In genomic region chr20:1392693-1393506, GRCh38 we compare ENCODE assay signal across 1 cellular context.
TF ChIP-seq lines count a peak whose summit lies in the region.

FKBP1A (minus strand) TSS chr20:1393054; CDS start chr20:1392998, 56 bp downstream.

TF ChIP-seq in HepG2, 621 proteins besides CTCF, POLR2A, EP300 and RAD21 (continued from another document and continues in another):
- peak in 1 of 2 experiments; percentile 71; a peak in 1 of 4 replicates for TF ChIP-seq REST (IDR thresholded peaks at IDR 0.05; ENCODE audit: borderline replicate concordance in 1 of 2, low read depth in 1 of 2, low read length in 2 of 2)
- TF ChIP-seq ZNF703 (CRISPR knock-in tag; IDR thresholded peaks at IDR 0.05; ENCODE audit: borderline replicate concordance) = no peak
- TF ChIP-seq ZKSCAN1 (IDR thresholded peaks at IDR 0.05; ENCODE audit: low read length) = no peak; the same call in 1 of the 2 replicates
- peak; percentile 73; the same call in 1 of the 2 replicates for TF ChIP-seq THRA (CRISPR knock-in tag; IDR thresholded peaks at IDR 0.05; ENCODE audit: borderline replicate concordance)
- TF ChIP-seq ZNF839 (CRISPR knock-in tag; IDR thresholded peaks at IDR 0.05; ENCODE audit: borderline replicate concordance) = no peak; the same call in 1 of the 2 replicates
- peak; percentile 89 for TF ChIP-seq ZNF781 (CRISPR knock-in tag; IDR thresholded peaks at IDR 0.05; ENCODE audit: borderline replicate concordance, not compliant biosample characterization)
- TF ChIP-seq MED8 (CRISPR knock-in tag; IDR thresholded peaks at IDR 0.05; ENCODE audit: insufficient replicate concordance) = no peak
- no peak for TF ChIP-seq CEBPB (IDR thresholded peaks at IDR 0.05; ENCODE audit: borderline replicate concordance, low read depth, low read length)
- TF ChIP-seq TEF (CRISPR knock-in tag; IDR thresholded peaks at IDR 0.05) = no peak
- no peak for TF ChIP-seq IRX3 (CRISPR knock-in tag; IDR thresholded peaks at IDR 0.05; ENCODE audit: borderline replicate concordance, low read depth)
- TF ChIP-seq PRPF4 (IDR thresholded peaks at IDR 0.05; ENCODE audit: low read depth, low read length, poor library complexity, severe bottlenecking) = no peak
- no peak for TF ChIP-seq CC2D1A (CRISPR knock-in tag; IDR thresholded peaks at IDR 0.05)
- TF ChIP-seq SRY (CRISPR knock-in tag; IDR thresholded peaks at IDR 0.05) = peak; percentile 91
- TF ChIP-seq CBX2 (IDR thresholded peaks at IDR 0.05; ENCODE audit: low read depth, low read length) = no peak
- no peak for TF ChIP-seq CBX2 (CRISPR knock-in tag; IDR thresholded peaks at IDR 0.05; ENCODE audit: low read depth)
- TF ChIP-seq NFKBIZ (CRISPR knock-in tag; IDR thresholded peaks at IDR 0.05) = 0 out of 2 replicates have a peak, but pooled peaks have one; percentile 66
- no peak for TF ChIP-seq SMAD1 (CRISPR knock-in tag; IDR thresholded peaks at IDR 0.05; ENCODE audit: borderline replicate concordance, low read depth)
- no peak for TF ChIP-seq TBX3 (IDR thresholded peaks at IDR 0.05; ENCODE audit: borderline replicate concordance)
- TF ChIP-seq, protein P1, sequence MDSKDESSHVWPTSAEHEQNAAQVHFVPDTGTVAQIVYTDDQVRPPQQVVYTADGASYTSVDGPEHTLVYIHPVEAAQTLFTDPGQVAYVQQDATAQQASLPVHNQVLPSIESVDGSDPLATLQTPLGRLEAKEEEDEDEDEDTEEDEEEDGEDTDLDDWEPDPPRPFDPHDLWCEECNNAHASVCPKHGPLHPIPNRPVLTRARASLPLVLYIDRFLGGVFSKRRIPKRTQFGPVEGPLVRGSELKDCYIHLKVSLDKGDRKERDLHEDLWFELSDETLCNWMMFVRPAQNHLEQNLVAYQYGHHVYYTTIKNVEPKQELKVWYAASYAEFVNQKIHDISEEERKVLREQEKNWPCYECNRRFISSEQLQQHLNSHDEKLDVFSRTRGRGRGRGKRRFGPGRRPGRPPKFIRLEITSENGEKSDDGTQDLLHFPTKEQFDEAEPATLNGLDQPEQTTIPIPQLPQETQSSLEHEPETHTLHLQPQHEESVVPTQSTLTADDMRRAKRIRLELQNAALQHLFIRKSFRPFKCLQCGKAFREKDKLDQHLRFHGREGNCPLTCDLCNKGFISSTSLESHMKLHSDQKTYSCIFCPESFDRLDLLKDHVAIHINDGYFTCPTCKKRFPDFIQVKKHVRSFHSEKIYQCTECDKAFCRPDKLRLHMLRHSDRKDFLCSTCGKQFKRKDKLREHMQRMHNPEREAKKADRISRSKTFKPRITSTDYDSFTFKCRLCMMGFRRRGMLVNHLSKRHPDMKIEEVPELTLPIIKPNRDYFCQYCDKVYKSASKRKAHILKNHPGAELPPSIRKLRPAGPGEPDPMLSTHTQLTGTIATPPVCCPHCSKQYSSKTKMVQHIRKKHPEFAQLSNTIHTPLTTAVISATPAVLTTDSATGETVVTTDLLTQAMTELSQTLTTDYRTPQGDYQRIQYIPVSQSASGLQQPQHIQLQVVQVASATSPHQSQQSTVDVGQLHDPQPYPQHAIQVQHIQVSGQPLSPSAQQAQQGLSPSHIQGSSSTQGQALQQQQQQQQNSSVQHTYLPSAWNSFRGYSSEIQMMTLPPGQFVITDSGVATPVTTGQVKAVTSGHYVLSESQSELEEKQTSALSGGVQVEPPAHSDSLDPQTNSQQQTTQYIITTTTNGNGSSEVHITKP (CRISPR knock-in tag; IDR thresholded peaks at IDR 0.05; ENCODE audit: low read depth) = peak; percentile 74; the same call in 1 of the 2 replicates
- no peak for TF ChIP-seq HOXA5 (CRISPR knock-in tag; IDR thresholded peaks at IDR 0.05)
- TF ChIP-seq ZXDC (CRISPR knock-in tag; IDR thresholded peaks at IDR 0.05) = 0 out of 2 replicates have a peak, but pooled peaks have one; percentile 15
- TF ChIP-seq ZNF496 (CRISPR knock-in tag; IDR thresholded peaks at IDR 0.05; ENCODE audit: insufficient replicate concordance) = no peak
- peak; percentile 56; the same call in 1 of the 2 replicates for TF ChIP-seq ZNF614 (CRISPR knock-in tag; IDR thresholded peaks at IDR 0.05; ENCODE audit: borderline replicate concordance)
- TF ChIP-seq ZNF589 (CRISPR knock-in tag; conservative IDR thresholded peaks at IDR 0.05) = no peak
- TF ChIP-seq, protein P2, sequence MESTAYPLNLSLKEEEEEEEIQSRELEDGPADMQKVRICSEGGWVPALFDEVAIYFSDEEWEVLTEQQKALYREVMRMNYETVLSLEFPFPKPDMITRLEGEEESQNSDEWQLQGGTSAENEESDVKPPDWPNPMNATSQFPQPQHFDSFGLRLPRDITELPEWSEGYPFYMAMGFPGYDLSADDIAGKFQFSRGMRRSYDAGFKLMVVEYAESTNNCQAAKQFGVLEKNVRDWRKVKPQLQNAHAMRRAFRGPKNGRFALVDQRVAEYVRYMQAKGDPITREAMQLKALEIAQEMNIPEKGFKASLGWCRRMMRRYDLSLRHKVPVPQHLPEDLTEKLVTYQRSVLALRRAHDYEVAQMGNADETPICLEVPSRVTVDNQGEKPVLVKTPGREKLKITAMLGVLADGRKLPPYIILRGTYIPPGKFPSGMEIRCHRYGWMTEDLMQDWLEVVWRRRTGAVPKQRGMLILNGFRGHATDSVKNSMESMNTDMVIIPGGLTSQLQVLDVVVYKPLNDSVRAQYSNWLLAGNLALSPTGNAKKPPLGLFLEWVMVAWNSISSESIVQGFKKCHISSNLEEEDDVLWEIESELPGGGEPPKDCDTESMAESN (CRISPR knock-in tag; conservative IDR thresholded peaks at IDR 0.05) = peak; percentile 87; the same call in 1 of the 2 replicates
- TF ChIP-seq ZNF563 (CRISPR knock-in tag; IDR thresholded peaks at IDR 0.05) = peak; percentile 86
- TF ChIP-seq ZBTB49 (CRISPR knock-in tag; IDR thresholded peaks at IDR 0.05; ENCODE audit: borderline replicate concordance) = no peak
- peak; percentile 78; the same call in 1 of the 2 replicates for TF ChIP-seq ZBTB38 (CRISPR knock-in tag; IDR thresholded peaks at IDR 0.05)
- no peak for TF ChIP-seq NRL (CRISPR knock-in tag; IDR thresholded peaks at IDR 0.05; ENCODE audit: borderline replicate concordance)
- TF ChIP-seq ZNF264 (CRISPR knock-in tag; IDR thresholded peaks at IDR 0.05) = 0 out of 2 replicates have a peak, but pooled peaks have one; percentile 12
- peak; percentile 70; the same call in 1 of the 2 replicates for TF ChIP-seq ZNF691 (CRISPR knock-in tag; IDR thresholded peaks at IDR 0.05; ENCODE audit: borderline replicate concordance, low read depth)
- TF ChIP-seq ZNF24 (IDR thresholded peaks at IDR 0.05) = no peak
- peak; percentile 90 for TF ChIP-seq SMAD3 (CRISPR knock-in tag; IDR thresholded peaks at IDR 0.05)
- peak; percentile 76 for TF ChIP-seq ZNF331 (CRISPR knock-in tag; IDR thresholded peaks at IDR 0.05)
- TF ChIP-seq AKAP8 (CRISPR knock-in tag; IDR thresholded peaks at IDR 0.05) = peak; percentile 86
- TF ChIP-seq ZNF674 (CRISPR knock-in tag; IDR thresholded peaks at IDR 0.05; ENCODE audit: low read depth) = no peak
- TF ChIP-seq SPEN (CRISPR knock-in tag; IDR thresholded peaks at IDR 0.05; ENCODE audit: low read depth) = peak; percentile 97
- no peak for TF ChIP-seq PCBP1 (IDR thresholded peaks at IDR 0.05; ENCODE audit: borderline replicate concordance, low read depth, low read length)
- TF ChIP-seq ZNF562 (CRISPR knock-in tag; IDR thresholded peaks at IDR 0.05; ENCODE audit: borderline replicate concordance) = no peak
- peak; percentile 94 for TF ChIP-seq ZMYM4 (CRISPR knock-in tag; IDR thresholded peaks at IDR 0.05)
- no peak; the same call in 1 of the 2 replicates for TF ChIP-seq ATF3 (CRISPR knock-in tag; IDR thresholded peaks at IDR 0.05)
- TF ChIP-seq TAF1 (CRISPR knock-in tag; IDR thresholded peaks at IDR 0.05) = peak; percentile 92
- 0 out of 2 replicates have a peak, but pooled peaks have one; percentile 33 for TF ChIP-seq KDM6A (CRISPR knock-in tag; IDR thresholded peaks at IDR 0.05; ENCODE audit: low read depth)
- TF ChIP-seq ZFP36L1 (CRISPR knock-in tag; IDR thresholded peaks at IDR 0.05) = peak; percentile 67
- peak; percentile 70; the same call in 1 of the 2 replicates for TF ChIP-seq ZNF784 (CRISPR knock-in tag; IDR thresholded peaks at IDR 0.05; ENCODE audit: borderline replicate concordance)
